In genomic region chr1:7558921-7559869, GRCh38 we compare ENCODE assay signal across 21 cellular contexts.
"Had no signal": no experiment of that assay in that cellular context is flagged by ENCODE, and none has a peak within 500 bp of the region (broad histone marks: within the 10 kb centered on the region; RNA-seq: fewer than 3 reads in every experiment).

No MANE protein-coding gene starts in this region.

- H3K27ac ChIP-seq: ascending aorta, breast epithelium, dorsolateral prefrontal cortex, gastrocnemius medialis, left lung, prostate gland, skin epidermis, tibial nerve, vagina had no signal

- H3K36me3 ChIP-seq: ascending aorta, breast epithelium, gastrocnemius medialis, left lung, prostate gland, tibial nerve, vagina had no signal

- ATAC-seq: activated CD4-positive, CD25-positive, alpha-beta regulatory T cell treated with anti-CD3 and anti-CD28 coated beads, Interleukin-2, amount 50 U/mL, for 24 hours; gastrocnemius medialis; left lung had no signal

- H3K4me1 ChIP-seq: breast epithelium, gastrocnemius medialis, left lung, prostate gland, vagina had no signal

- DNase-seq: activated CD4-positive, alpha-beta T cell treated with anti-CD3 and anti-CD28 coated beads, Interleukin-2, amount 50 U/mL, for 1 hour; activated naive CD4-positive, alpha-beta T cell treated with anti-CD3 and anti-CD28 coated beads, Interleukin-2, amount 10 ng/mL, durations not matched to agents 7 days and 5 days; activated T-cell treated with anti-CD3 and anti-CD28 coated beads for 4 hours; endodermal cell; erythroblast; gastrocnemius medialis; islet precursor cell; mesenchymal stem cell; occipital lobe; stimulated activated CD4-positive, alpha-beta T cell treated with anti-CD3 and anti-CD28 coated beads, Interleukin-4, amount 100 ng/mL, for 4 hours; stimulated activated CD8-positive, alpha-beta memory T cell treated with anti-CD3 and anti-CD28 coated beads, Interleukin-4, amount 100 ng/mL, for 48 hours; stimulated activated naive CD4-positive, alpha-beta T cell treated with Interleukin-2 at 50 U/mL for 16 hours had no signal

- H3K9me3 ChIP-seq: ascending aorta, breast epithelium, gastrocnemius medialis, left lung, prostate gland, vagina had no signal

- H3K27me3 ChIP-seq: ascending aorta, breast epithelium, dorsolateral prefrontal cortex, gastrocnemius medialis, left lung, tibial nerve, vagina had no signal

- H3K4me3 ChIP-seq: ascending aorta, breast epithelium, dorsolateral prefrontal cortex, gastrocnemius medialis, left lung, prostate gland, skin epidermis, tibial nerve, vagina had no signal
